ENCODE assay signal across 12 cellular contexts in genomic region chr1:64856564-64856963, GRCh38.
DNase-seq lines count a peak whose midpoint lies in the region; ATAC-seq, FAIRE-seq and TF ChIP-seq lines count a peak whose summit lies in the region.
"Had no signal": no experiment of that assay in that cellular context is flagged by ENCODE, and none has a peak within 500 bp of the region (broad histone marks: within the 10 kb centered on the region; RNA-seq: fewer than 3 reads in every experiment).

No MANE protein-coding gene starts in this region.

- peak overlapping the region in 3 of 4 donors; percentile 5 to 71 (median 64) for H3K27ac ChIP-seq in sigmoid colon

- no peaks in the 10 kb centered on the region for H3K9me3 Mint-ChIP-seq in activated CD4-positive, alpha-beta T cell treated with anti-CD3 and anti-CD28 coated beads for 36 hours (ENCODE audit: low read depth)
- H3K9me3 Mint-ChIP-seq: activated T-helper 2 cell treated with anti-CD3 and anti-CD28 coated beads, Interferon-gamma antibody, Interleukin-2, Interleukin-4, amounts not matched to agents 10 μg/mL and 5 μg/mL and 100 μg/mL, durations not matched to agents 14 hours and 24 hours and 36 hours had no signal

- H3K36me3 Mint-ChIP-seq in activated CD4-positive, alpha-beta T cell treated with anti-CD3 and anti-CD28 coated beads for 36 hours (ENCODE audit: low read depth), result peaks cover 58% of the 10 kb centered on the region

- TF ChIP-seq CTCF in fibroblast of the aortic adventitia (IDR thresholded peaks at IDR 0.05; ENCODE audit: insufficient read depth, low read length), result no peak
- TF ChIP-seq CTCF in sigmoid colon (IDR thresholded peaks at IDR 0.05), result no peak
- TF ChIP-seq CTCF in D721Med (IDR thresholded peaks at IDR 0.05; ENCODE audit: insufficient read depth, missing control alignments), result no peak

- TF ChIP-seq EP300 in sigmoid colon (IDR thresholded peaks at IDR 0.05), result peak in 2 of 4 donors; percentile 62

- no peak overlapping the region for H3K4me3 ChIP-seq in fibroblast of the aortic adventitia (ENCODE audit: low read depth, low read length)
- no peak overlapping the region for H3K4me3 ChIP-seq in sigmoid colon

- no peaks in the 10 kb centered on the region for H3K9me3 ChIP-seq in sigmoid colon

- no peaks in the 10 kb centered on the region for H3K27me3 ChIP-seq in sigmoid colon

- H3K36me3 ChIP-seq in sigmoid colon, result peaks cover 0 to 83% (median 36%) of the 10 kb centered on the region in 4 donors

- POLR2A ChIA-PET in activated CD4-positive, alpha-beta T cell treated with anti-CD3 and anti-CD28 coated beads for 36 hours (lab: Charles Lee), result no interaction called here

- no peak for TF ChIP-seq POLR2A in sigmoid colon (IDR thresholded peaks at IDR 0.05)

- H3K27ac Mint-ChIP-seq in activated CD4-positive, alpha-beta T cell treated with anti-CD3 and anti-CD28 coated beads for 36 hours, result peak overlapping the region; percentile 57
- H3K27ac Mint-ChIP-seq: activated T-helper 2 cell treated with anti-CD3 and anti-CD28 coated beads, Interferon-gamma antibody, Interleukin-2, Interleukin-4, amounts not matched to agents 10 μg/mL and 5 μg/mL and 100 μg/mL, durations not matched to agents 14 hours and 24 hours and 36 hours had no signal

- no peak for DNase-seq in activated CD4-positive, alpha-beta T cell treated with anti-CD3 and anti-CD28 coated beads for 36 hours
- no peak for DNase-seq in activated CD4-positive, alpha-beta T cell treated with anti-CD3 and anti-CD28 coated beads for 4 hours
- DNase-seq in NCI-H524 (lab: John Stamatoyannopoulos, UW) (peak; percentile 48 to 88), fibroblast of the aortic adventitia (ENCODE audit: low read depth) (peak; percentile 9), sigmoid colon (peak; percentile 93), kidney glomerular epithelial cell (lab: John Stamatoyannopoulos, UW) (no peak), D721Med (ENCODE audit: insufficient read length, low spot score) (no peak), nucleus accumbens (lab: John Stamatoyannopoulos, UW) (no peak)
- DNase-seq: effector CD4-positive, alpha-beta T cell; occipital lobe had no signal

- H3K27me3 Mint-ChIP-seq in activated CD4-positive, alpha-beta T cell treated with anti-CD3 and anti-CD28 coated beads for 36 hours, result no peaks in the 10 kb centered on the region

- FAIRE-seq in D721Med (lab: Jason Lieb, UNC), result no peak
- FAIRE-seq: TTC549 had no signal

- H3K4me3 Mint-ChIP-seq in activated CD4-positive, alpha-beta T cell treated with anti-CD3 and anti-CD28 coated beads for 36 hours, result no peak overlapping the region

- intact Hi-C loops in activated CD4-positive, alpha-beta T cell treated with anti-CD3 and anti-CD28 coated beads for 36 hours (cut with DNase I, micrococcal nuclease), result no loop called here
- intact Hi-C loops in sigmoid colon (cut with DNase I), result loop anchor here (5.0 kb wide), 2 partner anchors 111 to 211 kb away; partner anchors contain the start of gene JAK1

- H3K4me1 Mint-ChIP-seq in activated CD4-positive, alpha-beta T cell treated with anti-CD3 and anti-CD28 coated beads for 36 hours, result no peaks in the 10 kb centered on the region

- peaks cover 0 to 11% (median 8%) of the 10 kb centered on the region in 4 donors for H3K4me1 ChIP-seq in sigmoid colon

- CTCF ChIA-PET in activated CD4-positive, alpha-beta T cell treated with anti-CD3 and anti-CD28 coated beads for 36 hours (lab: Charles Lee), result interaction anchor here (0.9 kb wide), 1 partner anchor 219 kb away, joined by 3 read pairs; no protein-coding TSS in a partner anchor

- no peak for ATAC-seq in activated CD4-positive, alpha-beta T cell treated with anti-CD3 and anti-CD28 coated beads for 36 hours

- WGBS in sigmoid colon, 2 donors, result 61 to 72% methylated on average over 10 of the region's 10 CpGs

Comparison
In these comparisons a context has a peak if more than half of its experiments do, and no peak if none do; other contexts are left out.
1. DNase-seq: peak in NCI-H524 (2 of 2), fibroblast of the aortic adventitia (single experiment) and sigmoid colon (single experiment); none in activated CD4-positive, alpha-beta T cell treated with anti-CD3 and anti-CD28 coated beads for 36 hours (single experiment), activated CD4-positive, alpha-beta T cell treated with anti-CD3 and anti-CD28 coated beads for 4 hours (0 of 2), kidney glomerular epithelial cell (single experiment), D721Med (single experiment) and nucleus accumbens (0 of 56).